Comparison of ENCODE assay signal across 1 cellular context in genomic region chr12:110281549-110282342, GRCh38.
TF ChIP-seq lines count a peak whose summit lies in the region.

No MANE protein-coding gene starts in this region.

TF ChIP-seq in HepG2, 621 proteins besides CTCF, POLR2A, EP300 and RAD21 (continued from another document and continues in another):
- TF ChIP-seq USF2 (IDR thresholded peaks at IDR 0.05; ENCODE audit: low read depth, low read length) (no peak), USF2 (CRISPR knock-in tag; IDR thresholded peaks at IDR 0.05; ENCODE audit: borderline replicate concordance) (no peak; the same call in 1 of the 2 replicates), BRD4 (CRISPR knock-in tag; IDR thresholded peaks at IDR 0.05) (peak; percentile 79; the same call in 1 of the 2 replicates), SP1 (IDR thresholded peaks at IDR 0.05) (no peak), SP1 (CRISPR knock-in tag; IDR thresholded peaks at IDR 0.05) (no peak), ZNF33A (CRISPR knock-in tag; IDR thresholded peaks at IDR 0.05; ENCODE audit: borderline replicate concordance) (no peak), IKZF5 (CRISPR knock-in tag; IDR thresholded peaks at IDR 0.05) (peak; percentile 44; the same call in 1 of the 2 replicates), ZBTB8A (CRISPR knock-in tag; IDR thresholded peaks at IDR 0.05; ENCODE audit: borderline replicate concordance, low read depth) (no peak), MAFG (CRISPR knock-in tag; IDR thresholded peaks at IDR 0.05) (0 out of 2 replicates have a peak, but pooled peaks have one; percentile 45), HDAC6 (IDR thresholded peaks at IDR 0.05; ENCODE audit: low read depth, low read length) (no peak), SPEN (CRISPR knock-in tag; IDR thresholded peaks at IDR 0.05; ENCODE audit: low read depth) (peak; percentile 74), IKZF1 (IDR thresholded peaks at IDR 0.05) (no peak), JUNB (CRISPR knock-in tag; IDR thresholded peaks at IDR 0.05; ENCODE audit: borderline replicate concordance) (no peak), ZNF646 (CRISPR knock-in tag; IDR thresholded peaks at IDR 0.05) (no peak), SKIL (CRISPR knock-in tag; IDR thresholded peaks at IDR 0.05; ENCODE audit: borderline replicate concordance) (no peak), ZNF225 (CRISPR knock-in tag; IDR thresholded peaks at IDR 0.05) (no peak; the same call in 1 of the 2 replicates), SMAD1 (CRISPR knock-in tag; IDR thresholded peaks at IDR 0.05; ENCODE audit: borderline replicate concordance, low read depth) (no peak; the same call in 1 of the 2 replicates), CREB1 (IDR thresholded peaks at IDR 0.05) (no peak), CREB1 (CRISPR knock-in tag; IDR thresholded peaks at IDR 0.05) (no peak), MAFF (IDR thresholded peaks at IDR 0.05; ENCODE audit: low read depth, low read length) (0 out of 2 replicates have a peak, but pooled peaks have one; percentile 21), ZNF362 (CRISPR knock-in tag; IDR thresholded peaks at IDR 0.05; ENCODE audit: borderline replicate concordance) (no peak), ZNF232 (CRISPR knock-in tag; IDR thresholded peaks at IDR 0.05; ENCODE audit: borderline replicate concordance) (0 out of 2 replicates have a peak, but pooled peaks have one; percentile 49), ZNF24 (IDR thresholded peaks at IDR 0.05) (no peak), ATF7 (IDR thresholded peaks at IDR 0.05) (no peak), ATF7 (CRISPR knock-in tag; IDR thresholded peaks at IDR 0.05) (no peak; the same call in 1 of the 2 replicates), MBD4 (IDR thresholded peaks at IDR 0.05; ENCODE audit: borderline replicate concordance, low read length) (no peak), PRDM15 (CRISPR knock-in tag; IDR thresholded peaks at IDR 0.05) (no peak; the same call in 1 of the 2 replicates), MTF1 (CRISPR knock-in tag; IDR thresholded peaks at IDR 0.05) (no peak), GTF3A (CRISPR knock-in tag; conservative IDR thresholded peaks at IDR 0.05) (no peak), ZMAT5 (CRISPR knock-in tag; IDR thresholded peaks at IDR 0.05; ENCODE audit: borderline replicate concordance, low read depth) (no peak), TFAP4 (IDR thresholded peaks at IDR 0.05; ENCODE audit: borderline replicate concordance, low read depth) (no peak), KLF13 (CRISPR knock-in tag; IDR thresholded peaks at IDR 0.05) (no peak), DR1 (CRISPR knock-in tag; IDR thresholded peaks at IDR 0.05) (no peak), ZMYM4 (CRISPR knock-in tag; IDR thresholded peaks at IDR 0.05) (peak; percentile 30; the same call in 1 of the 2 replicates), ELF3 (CRISPR knock-in tag; IDR thresholded peaks at IDR 0.05) (peak; percentile 72; the same call in 1 of the 2 replicates), REST (IDR thresholded peaks at IDR 0.05; ENCODE audit: borderline replicate concordance in 1 of 2, low read depth in 1 of 2, low read length in 2 of 2) (no peak)
